Comparison of ENCODE assay signal across 16 cellular contexts in the genomic region with DNA sequence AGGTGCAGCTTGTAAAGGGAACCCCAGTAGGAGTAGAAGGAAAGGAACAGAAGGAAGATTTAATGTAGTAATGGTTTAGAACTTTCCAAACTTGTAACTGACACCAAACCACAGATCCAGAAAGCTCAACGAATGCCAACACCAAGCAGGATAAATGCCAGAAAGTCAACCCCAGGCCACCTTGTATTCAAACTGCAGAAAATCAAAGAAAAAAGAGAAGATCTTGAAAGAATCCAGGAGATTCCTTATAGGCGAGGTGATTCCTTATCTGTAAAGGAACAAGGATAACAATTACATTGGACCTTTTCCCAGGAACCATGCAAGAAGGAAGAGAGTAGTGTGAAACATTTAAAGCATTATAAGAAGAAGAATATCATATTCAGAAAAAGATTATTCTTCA.
A peak's percentile ranks its signal among the peaks of the same experiment; 100 is the strongest.
DNase-seq lines count a peak whose midpoint lies in the region; ATAC-seq, FAIRE-seq and TF ChIP-seq lines count a peak whose summit lies in the region.
"Had no signal": no experiment of that assay in that cellular context is flagged by ENCODE, and none has a peak within 500 bp of the region (broad histone marks: within the 10 kb centered on the region; RNA-seq: fewer than 3 reads in every experiment).

No MANE protein-coding gene starts in this region.

- no peaks in the 10 kb centered on the region for H3K27me3 ChIP-seq in GM12878 (replicated peaks in 1 of 2; ENCODE audit: control insufficient read depth in 2 of 2, insufficient read depth in 2 of 2, low read length in 1 of 2)
- H3K27me3 ChIP-seq: BLaER1 had no signal

- no peak for TF ChIP-seq RAD21 in GM12878 (IDR thresholded peaks at IDR 0.05; ENCODE audit: insufficient read depth, low read depth, low read length)

- in situ Hi-C loops in GM12878 (cut with MboI), result no loop called here

- H3K9me3 ChIP-seq in GM12878 (replicated peaks; ENCODE audit: control insufficient read depth, insufficient read depth, low read length), result no peaks in the 10 kb centered on the region; the same call in 2 of the 3 replicates

- RAD21 ChIA-PET in GM12878 (lab: Charles Lee; ENCODE audit: unreplicated experiment), result no interaction called here

- H2AFZ ChIP-seq in GM12878 (ENCODE audit: control insufficient read depth, low read depth, low read length), result no peak overlapping the region

- BruUV-seq in GM12878 (replicated peaks; lab: Mats Ljungman, UMichigan), result TSS peak; percentile 46

- no peaks in the 10 kb centered on the region for H4K20me1 ChIP-seq in GM12878 (ENCODE audit: control insufficient read depth, insufficient read depth)

- no peaks in the 10 kb centered on the region for H3K79me2 ChIP-seq in GM12878 (ENCODE audit: control insufficient read depth, insufficient read depth, low read length)

- CTCF ChIA-PET in GM12878 (lab: Yijun Ruan, JAX), result interaction anchor here (2.7 kb wide), 1 partner anchor 233 kb away, joined by 9 read pairs; no protein-coding TSS in a partner anchor

- no peak overlapping the region for H3K9ac ChIP-seq in GM12878 (ENCODE audit: control insufficient read depth, insufficient read depth, low read length)
- H3K9ac ChIP-seq: BLaER1 had no signal

- SMC1A ChIA-PET in GM12878 (lab: Charles Lee; ENCODE audit: uncharacterized antibody, unreplicated experiment), result no interaction called here

- WGBS in GM12878 (ENCODE audit: insufficient coverage, insufficient replicate concordance, low lambda C conversion rate, missing lambda C conversion rate), result 88% methylated on average over 2 of the region's 2 CpGs

- ATAC-seq in GM12878, result no peak
- ATAC-seq in Right ventricle myocardium inferior, result no peak

- FAIRE-seq in GM12878 (lab: Jason Lieb, UNC), result no peak
- FAIRE-seq: GM19239, H1, HTR-8/SVneo had no signal

- no peaks in the 10 kb centered on the region for H3K4me1 ChIP-seq in GM12878 (ENCODE audit: control insufficient read depth, insufficient read depth, low read length)

- DNase-seq in NCI-H226 (peak; percentile 33), GM12878 (ENCODE audit: low read depth, low spot score) (no peak), fibroblast of pulmonary artery (ENCODE audit: low read depth) (peak; percentile 10), Right ventricle myocardium inferior (ENCODE audit: missing footprints) (no peak), NCI-H345 treated with DMSO at 0.1 percent for 48 hours (lab: John Stamatoyannopoulos, UW; ENCODE audit: unreplicated experiment) (no peak), NCI-H345 (lab: John Stamatoyannopoulos, UW) (no peak)
- DNase-seq in activated CD8-positive, alpha-beta memory T cell treated with anti-CD3 and anti-CD28 coated beads, Interleukin-2, amount 50 U/mL, for 48 hours, result no peak
- DNase-seq: 8988T; CD4-positive, alpha-beta memory T cell; DMS153; DMS79 treated with DMSO at 0.1 percent for 48 hours; GF-D8 had no signal

- H3K36me3 ChIP-seq in GM12878 (ENCODE audit: control insufficient read depth in 2 of 2, insufficient read depth in 2 of 2, low read length in 1 of 2), result no peaks in the 10 kb centered on the region; a peak in 1 of 4 replicates

- POLR2A ChIA-PET in GM12878 (lab: Charles Lee), result no interaction called here

- intact Hi-C loops in GM12878 (cut with micrococcal nuclease; ENCODE audit: unreplicated experiment), result no loop called here
- intact Hi-C loops in Right ventricle myocardium inferior (cut with DNase I), result no loop called here

- no peak overlapping the region for H3K27ac ChIP-seq in GM12878 (ENCODE audit: control insufficient read depth, insufficient read depth)
- H3K27ac ChIP-seq: BLaER1 had no signal

- no peak for TF ChIP-seq EP300 in GM12878 (IDR thresholded peaks at IDR 0.05; ENCODE audit: borderline replicate concordance in 1 of 2, control insufficient read depth in 1 of 2, low read depth in 2 of 2, low read length in 2 of 2)

- TF ChIP-seq POLR2A in GM12878 (IDR thresholded peaks at IDR 0.05; ENCODE audit: low read depth, low read length), result no peak

- no peak overlapping the region for H3K4me2 ChIP-seq in GM12878 (ENCODE audit: control insufficient read depth, insufficient read depth)
- H3K4me2 ChIP-seq: BLaER1 had no signal

- TF ChIP-seq CTCF in GM12878 (IDR thresholded peaks at IDR 0.05 in 2 of 3, conservative IDR thresholded peaks at IDR 0.05 in 1 of 3; ENCODE audit: control insufficient read depth in 2 of 3, extremely low read depth in 1 of 3, insufficient read depth in 1 of 3, low read depth in 3 of 3, low read length in 3 of 3) (no peak), fibroblast of pulmonary artery (IDR thresholded peaks at IDR 0.05; ENCODE audit: low read length, missing control alignments) (no peak)

- H3K4me3 ChIP-seq in GM12878, result no peak overlapping the region
- no peak overlapping the region for H3K4me3 ChIP-seq in fibroblast of pulmonary artery (replicated peaks; ENCODE audit: low read depth, low read length)
- H3K4me3 ChIP-seq: BLaER1 had no signal

TF ChIP-seq in GM12878, 131 proteins besides CTCF, POLR2A, EP300 and RAD21:
- TF ChIP-seq DPF2 (IDR thresholded peaks at IDR 0.05), result no peak
- no peak for TF ChIP-seq IKZF2 (IDR thresholded peaks at IDR 0.05)
- no peak for TF ChIP-seq RBBP5 (conservative IDR thresholded peaks at IDR 0.05)
- no peak for TF ChIP-seq SRF (IDR thresholded peaks at IDR 0.05; ENCODE audit: low read depth in 2 of 2, low read length in 2 of 2)
- TF ChIP-seq ZZZ3 (IDR thresholded peaks at IDR 0.05; ENCODE audit: control insufficient read depth, insufficient read length, low read depth), result no peak
- no peak for TF ChIP-seq POU2F2 (IDR thresholded peaks at IDR 0.05; ENCODE audit: borderline replicate concordance, low read depth, low read length)
- TF ChIP-seq HDGF (IDR thresholded peaks at IDR 0.05), result no peak
- no peak for TF ChIP-seq RELA (IDR thresholded peaks at IDR 0.05; ENCODE audit: borderline replicate concordance, partially characterized antibody)

Comparison
In these comparisons a context has a peak if more than half of its experiments do, and no peak if none do; other contexts are left out.
1. DNase-seq: peak in NCI-H226 (single experiment) and fibroblast of pulmonary artery (single experiment); none in GM12878 (single experiment), Right ventricle myocardium inferior (single experiment), NCI-H345 treated with DMSO at 0.1 percent for 48 hours (single experiment), NCI-H345 (single experiment) and activated CD8-positive, alpha-beta memory T cell treated with anti-CD3 and anti-CD28 coated beads, Interleukin-2, amount 50 U/mL, for 48 hours (single experiment).